8 cellular contexts compared by ENCODE assay signal in the genomic region with DNA sequence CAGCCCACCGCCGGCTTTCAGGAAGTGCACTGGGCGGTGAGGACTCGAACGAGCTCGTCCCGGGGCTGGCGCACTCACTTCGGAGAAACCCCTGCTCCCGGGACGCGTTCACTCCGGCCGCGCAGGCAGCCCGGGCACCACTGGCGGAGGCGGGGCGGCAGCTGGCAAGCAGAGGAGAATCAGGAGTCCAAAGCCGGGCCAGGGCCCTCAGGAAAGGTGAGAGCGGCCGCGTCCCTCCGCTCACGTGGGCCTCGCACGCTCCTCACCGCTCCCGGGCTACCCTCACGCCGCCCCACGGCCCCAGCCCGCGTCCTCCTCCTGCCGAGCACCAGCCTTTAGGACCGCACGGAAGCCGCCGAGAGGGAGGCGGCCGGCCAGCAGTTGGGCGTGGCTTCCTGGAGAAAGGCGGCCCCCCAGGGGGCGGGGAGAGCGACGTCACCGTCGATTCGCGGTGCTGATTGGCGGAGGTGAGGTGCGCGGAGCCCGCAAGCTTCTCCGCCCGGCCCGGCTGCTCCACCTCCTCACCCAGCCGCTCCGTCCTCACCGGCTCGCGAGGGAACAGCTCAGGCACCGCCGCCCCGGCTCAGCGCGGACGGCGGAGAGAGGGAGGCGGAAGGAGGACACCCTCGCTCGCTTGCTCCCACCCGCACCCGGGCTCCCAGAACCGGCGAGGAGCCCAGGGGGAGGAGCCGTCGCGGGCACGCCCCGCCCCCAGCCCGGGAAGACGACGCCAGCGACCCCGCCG. TPM values are rescaled to one million over a fixed set of nuclear protein-coding genes. Genes with fewer than 3 reads are reported as not detected.
A peak's percentile ranks its signal among the peaks of the same experiment; 100 is the strongest.
DNase-seq lines count a peak whose midpoint lies in the region; ATAC-seq lines count a peak whose summit lies in the region.

A gene (plus strand): TSS at position 516 of the 745 bp plus-strand sequence. CDS start 400 bp downstream, outside the sequence.

- peaks cover 2% of the 10 kb centered on the region for H3K9me3 Mint-ChIP-seq in activated CD8-positive, alpha-beta memory T cell treated with anti-CD3 and anti-CD28 coated beads, Interleukin-2, amount 10 ng/mL, durations not matched to agents 7 days and 5 days (ENCODE audit: low read depth)

- H3K18ac ChIP-seq in mesendoderm (ENCODE audit: low read length): peak within 1 kb of the TSS; percentile 79

- H3K56ac ChIP-seq in mesendoderm (ENCODE audit: low read length): peak within 1 kb of the TSS; percentile 91

- peak within 1 kb of the TSS; percentile 94 for H3K27ac ChIP-seq in mesendoderm (ENCODE audit: low read depth, low read length)

- H3K79me1 ChIP-seq in mesendoderm (ENCODE audit: low read length): no peaks in the 10 kb centered on the region

- CTCF ChIA-PET in activated CD8-positive, alpha-beta memory T cell treated with anti-CD3 and anti-CD28 coated beads, Interleukin-2, amount 10 ng/mL, durations not matched to agents 7 days and 5 days (lab: Charles Lee): interaction anchor here (0.6 to 5.3 kb wide), 12 partner anchors 9 to 197 kb away, joined by 3 to 27 read pairs (median 6); no protein-coding TSS in a partner anchor

- peak; percentile 67 for ATAC-seq in GM21381 (IDR thresholded peaks at IDR 0.05; ENCODE audit: unreplicated experiment)
- peak; percentile 84 for ATAC-seq in activated CD8-positive, alpha-beta memory T cell treated with anti-CD3 and anti-CD28 coated beads, Interleukin-2, amount 10 ng/mL, durations not matched to agents 7 days and 5 days

- no peak within 1 kb of the TSS for H3K23ac ChIP-seq in mesendoderm (ENCODE audit: low read length)

- no peak within 1 kb of the TSS for H2AK5ac ChIP-seq in mesendoderm (ENCODE audit: low read length)

- H3K27me3 ChIP-seq in NT2/D1 (ENCODE audit: insufficient read depth, insufficient read length): peaks cover 28% of the 10 kb centered on the region
- no peaks in the 10 kb centered on the region for H3K27me3 ChIP-seq in endocrine pancreas (ENCODE audit: control insufficient read depth, insufficient read depth, low read length)
- peaks cover 2% of the 10 kb centered on the region for H3K27me3 ChIP-seq in mesendoderm (ENCODE audit: insufficient read depth, low read length, poor library complexity)

- DNase-seq in COR-L47 (lab: John Stamatoyannopoulos, UW) (peak; percentile 99), HUDEP-2 (lab: John Stamatoyannopoulos, UW; ENCODE audit: unreplicated experiment in 76 of 76) (peak; percentile 59 to 100 (median 97)), NT2/D1 (ENCODE audit: low read depth, low spot score) (peak; percentile 87), mesendoderm (peak; percentile 98)
- peak; percentile 98 for DNase-seq in activated CD8-positive, alpha-beta memory T cell treated with anti-CD3 and anti-CD28 coated beads, Interleukin-2, amount 10 ng/mL, durations not matched to agents 7 days and 5 days
- DNase-seq in stimulated activated CD8-positive, alpha-beta memory T cell treated with anti-CD3 and anti-CD28 coated beads, Interleukin-15, amount 100 ng/mL, for 1 hour (ENCODE audit: low read depth): peak; percentile 97

- H2BK5ac ChIP-seq in mesendoderm (ENCODE audit: low read length): no peak within 1 kb of the TSS

- H3K27ac Mint-ChIP-seq in activated CD8-positive, alpha-beta memory T cell treated with anti-CD3 and anti-CD28 coated beads, Interleukin-2, amount 10 ng/mL, durations not matched to agents 7 days and 5 days: peak within 1 kb of the TSS; percentile 95

- H3K36me3 ChIP-seq in NT2/D1 (ENCODE audit: insufficient read depth, insufficient read length, low read length): no peaks in the 10 kb centered on the region
- no peaks in the 10 kb centered on the region for H3K36me3 ChIP-seq in endocrine pancreas (ENCODE audit: control insufficient read depth, insufficient read depth, low read length)
- no peaks in the 10 kb centered on the region for H3K36me3 ChIP-seq in mesendoderm (ENCODE audit: control insufficient read depth, insufficient read depth, low read length)

- H3K4me1 ChIP-seq in NT2/D1 (ENCODE audit: insufficient read depth, insufficient read length) (peaks cover 2% of the 10 kb centered on the region), endocrine pancreas (ENCODE audit: control insufficient read depth, insufficient read depth, low read length) (peaks cover 13% of the 10 kb centered on the region), mesendoderm (ENCODE audit: control insufficient read depth, low read depth, low read length) (peaks cover 2% of the 10 kb centered on the region)

- no peak within 1 kb of the TSS for H3K4ac ChIP-seq in mesendoderm (ENCODE audit: low read depth, low read length)

- no peak within 1 kb of the TSS for H2BK120ac ChIP-seq in mesendoderm (ENCODE audit: low read depth, low read length)

- H2BK15ac ChIP-seq in mesendoderm (replicated peaks; ENCODE audit: low read depth): no peak within 1 kb of the TSS

- H3K9me3 ChIP-seq in NT2/D1 (ENCODE audit: insufficient read depth, low read length) (no peaks in the 10 kb centered on the region), endocrine pancreas (ENCODE audit: control insufficient read depth, low read length) (no peaks in the 10 kb centered on the region)

- H3K27me3 Mint-ChIP-seq in activated CD8-positive, alpha-beta memory T cell treated with anti-CD3 and anti-CD28 coated beads, Interleukin-2, amount 10 ng/mL, durations not matched to agents 7 days and 5 days: no peaks in the 10 kb centered on the region

- peak within 1 kb of the TSS; percentile 75 for H3K4me3 ChIP-seq in NT2/D1 (ENCODE audit: insufficient read length, low read depth)
- H3K4me3 ChIP-seq in endocrine pancreas (ENCODE audit: control insufficient read depth, insufficient read depth, low read length): peak within 1 kb of the TSS; percentile 85
- peak within 1 kb of the TSS; percentile 71 for H3K4me3 ChIP-seq in mesendoderm (ENCODE audit: low read length)

- peak within 1 kb of the TSS; percentile 93 for H3K4me3 Mint-ChIP-seq in activated CD8-positive, alpha-beta memory T cell treated with anti-CD3 and anti-CD28 coated beads, Interleukin-2, amount 10 ng/mL, durations not matched to agents 7 days and 5 days

- peaks cover 46% of the 10 kb centered on the region for H3K36me3 Mint-ChIP-seq in activated CD8-positive, alpha-beta memory T cell treated with anti-CD3 and anti-CD28 coated beads, Interleukin-2, amount 10 ng/mL, durations not matched to agents 7 days and 5 days

- H3K4me1 Mint-ChIP-seq in activated CD8-positive, alpha-beta memory T cell treated with anti-CD3 and anti-CD28 coated beads, Interleukin-2, amount 10 ng/mL, durations not matched to agents 7 days and 5 days: peaks cover 25% of the 10 kb centered on the region

- H3K9ac ChIP-seq in NT2/D1 (ENCODE audit: insufficient read length, low read depth): peak within 1 kb of the TSS; percentile 85
- H3K9ac ChIP-seq in endocrine pancreas (ENCODE audit: control insufficient read depth, insufficient read depth, low read length): peak within 1 kb of the TSS; percentile 86
- peak within 1 kb of the TSS; percentile 88 for H3K9ac ChIP-seq in mesendoderm (ENCODE audit: low read length)

- WGBS in mesendoderm (ENCODE audit: extremely low coverage, insufficient coverage, low lambda C conversion rate): no CpG with 5 or more reads among the region's 87 CpGs

- peak within 1 kb of the TSS; percentile 99 for H3K4me2 ChIP-seq in mesendoderm (ENCODE audit: low read length)

- no peak within 1 kb of the TSS for H4K8ac ChIP-seq in mesendoderm (ENCODE audit: low read depth, low read length)

- H4K5ac ChIP-seq in mesendoderm (ENCODE audit: low read length): no peak within 1 kb of the TSS

- H3K79me2 ChIP-seq in mesendoderm (ENCODE audit: control insufficient read depth, insufficient read depth, low read length): no peaks in the 10 kb centered on the region

RNA-seq across cellular contexts. Expression of the gene that starts here (rescaled TPM):
- 10 to 100 TPM; 45.7 to 71.8 TPM for total RNA-seq in activated CD8-positive, alpha-beta memory T cell treated with anti-CD3 and anti-CD28 coated beads, Interleukin-2, amount 10 ng/mL, durations not matched to agents 7 days and 5 days
- 4.2 TPM for polyA plus RNA-seq in mesendoderm (2013, experiment 1 of 2)
- 4.7 TPM for polyA plus RNA-seq in mesendoderm (2013, experiment 2 of 2)

Comparison
In these comparisons a context has a peak if more than half of its experiments do, and no peak if none do; other contexts are left out.
1. Peak in every context shown above with its lines: DNase-seq, ATAC-seq, H3K4me3 ChIP-seq and H3K27ac ChIP-seq.